8 cellular contexts compared by ENCODE assay signal in genomic region chr6:20533746-20534294, GRCh38. TPM values are rescaled to one million over a fixed set of nuclear protein-coding genes. Genes with fewer than 3 reads are reported as not detected.
DNase-seq lines count a peak whose midpoint lies in the region; ATAC-seq and TF ChIP-seq lines count a peak whose summit lies in the region.

No MANE protein-coding gene starts in this region.

- peaks cover 0 to 4% of the 10 kb centered on the region in 2 donors for H3K27me3 Mint-ChIP-seq in stimulated activated naive B cell treated with anti-CD40 and anti-IgM and Interleukin-4, amounts not matched to agents 10 μg/mL and 1 μg/mL and 100 μg/mL, for 72 hours

- H3K27ac Mint-ChIP-seq in stimulated activated naive B cell treated with anti-CD40 and anti-IgM and Interleukin-4, amounts not matched to agents 10 μg/mL and 1 μg/mL and 100 μg/mL, for 72 hours = peak overlapping the region; percentile 61

- H3K4me1 ChIP-seq in heart right ventricle (peaks cover 0 to 21% (median 18%) of the 10 kb centered on the region in 9 donors), RWPE2 (ENCODE audit: insufficient read depth, poor library complexity, severe bottlenecking) (peaks cover 11% of the 10 kb centered on the region)

- peak overlapping the region; percentile 96 to 97 for H3K4me3 Mint-ChIP-seq in stimulated activated naive B cell treated with anti-CD40 and anti-IgM and Interleukin-4, amounts not matched to agents 10 μg/mL and 1 μg/mL and 100 μg/mL, for 72 hours

- peaks cover 10 to 17% of the 10 kb centered on the region in 2 donors for H3K36me3 Mint-ChIP-seq in stimulated activated naive B cell treated with anti-CD40 and anti-IgM and Interleukin-4, amounts not matched to agents 10 μg/mL and 1 μg/mL and 100 μg/mL, for 72 hours

- H3K4me3 ChIP-seq in heart right ventricle (peak overlapping the region; percentile 68 to 100 (median 88)), RWPE2 (ENCODE audit: severe bottlenecking) (peak overlapping the region; percentile 61), fibroblast of villous mesenchyme (ENCODE audit: low read depth, low read length) (peak overlapping the region; percentile 100)

- ATAC-seq in heart right ventricle (no peak), Right ventricle myocardium inferior (no peak), RWPE2 (ENCODE audit: low read depth) (peak; percentile 21; the same call in 2 of the 3 replicates), HG03108 (IDR thresholded peaks at IDR 0.05; ENCODE audit: unreplicated experiment) (no peak)
- ATAC-seq in stimulated activated naive B cell treated with anti-CD40 and anti-IgM and Interleukin-4, amounts not matched to agents 10 μg/mL and 1 μg/mL and 100 μg/mL, for 72 hours (replicated peaks) = peak; percentile 58 to 64

- 46 to 48% methylated on average over 6 of the region's 6 CpGs for WGBS in heart right ventricle, 2 donors

- intact Hi-C loops in heart right ventricle (cut with DNase I) (loop anchor here in 5 of 10 donors (2.0 to 5.0 kb wide), 3 partner anchors 132 to 442 kb away; partner anchors contain the start of gene E2F3 (in 4 of the 5)), Right ventricle myocardium inferior (cut with DNase I) (loop anchor here (5.0 kb wide), 2 partner anchors 132 to 322 kb away; partner anchors contain the start of genes E2F3 and MBOAT1)

- TF ChIP-seq CTCF in heart right ventricle (IDR thresholded peaks at IDR 0.05) = no peak
- TF ChIP-seq CTCF in RWPE2 (IDR thresholded peaks at IDR 0.05; ENCODE audit: poor library complexity, severe bottlenecking) = no peak
- no peak for TF ChIP-seq CTCF in fibroblast of villous mesenchyme (IDR thresholded peaks at IDR 0.05; ENCODE audit: insufficient read depth, low read depth, low read length)

- peaks cover 15 to 34% of the 10 kb centered on the region in 2 donors for H3K4me1 Mint-ChIP-seq in stimulated activated naive B cell treated with anti-CD40 and anti-IgM and Interleukin-4, amounts not matched to agents 10 μg/mL and 1 μg/mL and 100 μg/mL, for 72 hours

- DNase-seq in heart right ventricle (no peak), Right ventricle myocardium inferior (ENCODE audit: missing footprints) (no peak), RWPE2 (ENCODE audit: low spot score) (no peak), fibroblast of villous mesenchyme (ENCODE audit: low read depth) (no peak), SKM-1 treated with dmso at 0.1 percent for 144 hours (lab: John Stamatoyannopoulos, UW; ENCODE audit: unreplicated experiment) (no peak)
- DNase-seq in stimulated activated naive B cell treated with anti-CD40 and anti-IgM and Interleukin-4, amounts not matched to agents 10 μg/mL and 1 μg/mL and 100 μg/mL, for 72 hours = no peak
- no peak for DNase-seq in activated effector memory CD4-positive, alpha-beta T cell treated with Interleukin-2 at 50 U/mL for 16 hours

- H3K9me3 ChIP-seq in heart right ventricle (no peaks in the 10 kb centered on the region), RWPE2 (ENCODE audit: severe bottlenecking) (no peaks in the 10 kb centered on the region)

- no peaks in the 10 kb centered on the region for H3K27me3 ChIP-seq in heart right ventricle
- H3K27me3 ChIP-seq in RWPE2 (ENCODE audit: insufficient read depth, poor library complexity, severe bottlenecking) = no peaks in the 10 kb centered on the region

- no peaks in the 10 kb centered on the region for H3K9me3 Mint-ChIP-seq in stimulated activated naive B cell treated with anti-CD40 and anti-IgM and Interleukin-4, amounts not matched to agents 10 μg/mL and 1 μg/mL and 100 μg/mL, for 72 hours

- H3K27ac ChIP-seq in heart right ventricle (peak overlapping the region in 9 of 10 donors; percentile 72 to 93 (median 84)), RWPE2 (ENCODE audit: poor library complexity, severe bottlenecking) (peak overlapping the region; percentile 64)

- H3K36me3 ChIP-seq in heart right ventricle (peaks cover 0 to 19% (median 0%) of the 10 kb centered on the region in 9 donors), RWPE2 (ENCODE audit: low read depth) (0 out of 2 replicates have a peak, but pooled peaks cover 4% of the 10 kb centered on the region)

RNA-seq across cellular contexts. Expression of gene CDKAL1, which starts 0.4 kb away (rescaled TPM):
- 10 to 100 TPM; 10.4 to 14.0 (median 11.1) TPM for total RNA-seq in heart right ventricle
- 1 to 10 TPM; 3.2 to 4.7 TPM for polyA plus RNA-seq in heart right ventricle
- 11.6 TPM for total RNA-seq in Right ventricle myocardium inferior
- 18.0 and 26.8 TPM in 2 replicates for total RNA-seq in fibroblast of villous mesenchyme

Comparison
In these comparisons a context has a peak if more than half of its experiments do, and no peak if none do; other contexts are left out.
1. ATAC-seq: peak in RWPE2 (single experiment) and stimulated activated naive B cell treated with anti-CD40 and anti-IgM and Interleukin-4, amounts not matched to agents 10 μg/mL and 1 μg/mL and 100 μg/mL, for 72 hours (2 of 2); none in heart right ventricle (0 of 8), Right ventricle myocardium inferior (single experiment) and HG03108 (single experiment).
2. Peak in every context shown above with its lines, with median percentiles within 50 percentile points of each other: H3K4me3 ChIP-seq.